Comparison of ENCODE assay signal across 27 cellular contexts in genomic region chr1:30684259-30684658, GRCh38. TPM values are rescaled to one million over a fixed set of nuclear protein-coding genes. Genes with fewer than 3 reads are reported as not detected.
"Had no signal": no experiment of that assay in that cellular context is flagged by ENCODE, and none has a peak within 500 bp of the region (broad histone marks: within the 10 kb centered on the region; RNA-seq: fewer than 3 reads in every experiment).

No MANE protein-coding gene starts in this region.

- H3K36me3 Mint-ChIP-seq: activated naive CD4-positive, alpha-beta T cell treated with anti-CD3 and anti-CD28 coated beads, Interleukin-2, amount 50 U/mL, for 72 hours; memory B cell; T-cell had no signal

- H3K9me3 Mint-ChIP-seq: activated naive CD4-positive, alpha-beta T cell treated with anti-CD3 and anti-CD28 coated beads, Interleukin-2, amount 50 U/mL, for 72 hours; central memory CD8-positive, alpha-beta T cell; effector memory CD8-positive, alpha-beta T cell; memory B cell; stimulated activated naive CD8-positive, alpha-beta T cell treated with anti-CD3 and anti-CD28 coated beads, Interleukin-15, Interleukin-2, amounts not matched to agents 100 ng/mL and 50 ng/mL, for 24 hours; T-cell had no signal

- H3K4me1 Mint-ChIP-seq: central memory CD8-positive, alpha-beta T cell; memory B cell had no signal

- H3K9me3 ChIP-seq: colonic mucosa, thyroid gland had no signal

- H3K9ac ChIP-seq: parathyroid adenoma had no signal

- H3K27me3 ChIP-seq: thyroid gland had no signal

- H3K36me3 ChIP-seq: colonic mucosa, thyroid gland had no signal

- H3K27ac ChIP-seq: colonic mucosa, dorsolateral prefrontal cortex, parathyroid adenoma, thyroid gland had no signal

- H3K4me1 ChIP-seq: colonic mucosa, parathyroid adenoma had no signal

- H3K4me3 Mint-ChIP-seq: memory B cell had no signal

- ATAC-seq: activated naive CD4-positive, alpha-beta T cell treated with anti-CD3 and anti-CD28 coated beads, Interleukin-2, amount 50 U/mL, for 72 hours; effector memory CD8-positive, alpha-beta T cell; esophagus mucosa; left cardiac atrium; right cardiac atrium had no signal

- H3K79me2 ChIP-seq: parathyroid adenoma had no signal

- H3K27ac Mint-ChIP-seq: activated naive CD4-positive, alpha-beta T cell treated with anti-CD3 and anti-CD28 coated beads, Interleukin-2, amount 50 U/mL, for 72 hours; memory B cell; nephron; stimulated activated naive CD8-positive, alpha-beta T cell treated with anti-CD3 and anti-CD28 coated beads, Interleukin-15, Interleukin-2, amounts not matched to agents 100 ng/mL and 50 ng/mL, for 24 hours; T-cell had no signal

- DNase-seq: activated CD4-positive, alpha-beta T cell treated with anti-CD3 and anti-CD28 coated beads for 4 hours; activated CD4-positive, alpha-beta T cell treated with anti-CD3 and anti-CD28 coated beads, Interleukin-2, amount 50 U/mL, for 48 hours; activated CD4-positive, CD25-positive, alpha-beta regulatory T cell; activated T-cell treated with anti-CD3 and anti-CD28 coated beads, Interleukin-2, amount 50 U/mL, for 48 hours; colonic mucosa; effector memory CD8-positive, alpha-beta T cell; foreskin melanocyte; hypothalamus; left cardiac atrium; nucleus accumbens; stimulated activated CD4-positive, alpha-beta T cell treated with anti-CD3 and anti-CD28 coated beads, Interleukin-12 subunit alpha, Interleukin-12 subunit beta, amount 100 ng/mL, for 4 hours; stimulated activated CD4-positive, alpha-beta T cell treated with anti-CD3 and anti-CD28 coated beads, Interleukin-4, amount 100 ng/mL, for 4 hours; substantia nigra; T-cell; thyroid gland had no signal

RNA-seq across cellular contexts. Expression of gene MATN1, which starts 39.1 kb away (rescaled TPM):
- total RNA-seq: colonic mucosa, esophagus mucosa, left cardiac atrium, lower leg skin, pulmonary artery endothelial cell, right cardiac atrium, ureter had no signal
